ENCODE assay signal across 1 cellular context in genomic region chr3:83968386-83968785, GRCh38.
TF ChIP-seq lines count a peak whose summit lies in the region.

No MANE protein-coding gene starts in this region.

TF ChIP-seq in H1, 55 proteins besides CTCF, POLR2A, EP300 and RAD21 (continued from another document):
- TF ChIP-seq USF2 (IDR thresholded peaks at IDR 0.05; ENCODE audit: low read length): no peak
- no peak for TF ChIP-seq SAP30 (IDR thresholded peaks at IDR 0.05; ENCODE audit: insufficient read depth, insufficient replicate concordance, low read length)
- no peak for TF ChIP-seq TAF7 (optimal IDR thresholded peaks at IDR 0.05; ENCODE audit: borderline replicate concordance, low read depth, low read length)
- no peak for TF ChIP-seq BRCA1 (IDR thresholded peaks at IDR 0.05; ENCODE audit: low read depth, low read length)
- TF ChIP-seq GABPA (IDR thresholded peaks at IDR 0.05; ENCODE audit: borderline replicate concordance, insufficient read depth, low read length): no peak
- TF ChIP-seq CTBP2 (IDR thresholded peaks at IDR 0.05; ENCODE audit: borderline replicate concordance, insufficient read depth, insufficient read length, low read length): no peak
- TF ChIP-seq CHD1 (IDR thresholded peaks at IDR 0.05; ENCODE audit: low read depth, low read length): no peak
- no peak for TF ChIP-seq EGR1 (IDR thresholded peaks at IDR 0.05; ENCODE audit: borderline replicate concordance, low read depth, low read length)
- no peak for TF ChIP-seq PHF8 (conservative IDR thresholded peaks at IDR 0.05; ENCODE audit: low read depth, low read length)
- no peak for TF ChIP-seq SRF (IDR thresholded peaks at IDR 0.05; ENCODE audit: low read depth, low read length)
